14 cellular contexts compared by ENCODE assay signal in the genomic region with DNA sequence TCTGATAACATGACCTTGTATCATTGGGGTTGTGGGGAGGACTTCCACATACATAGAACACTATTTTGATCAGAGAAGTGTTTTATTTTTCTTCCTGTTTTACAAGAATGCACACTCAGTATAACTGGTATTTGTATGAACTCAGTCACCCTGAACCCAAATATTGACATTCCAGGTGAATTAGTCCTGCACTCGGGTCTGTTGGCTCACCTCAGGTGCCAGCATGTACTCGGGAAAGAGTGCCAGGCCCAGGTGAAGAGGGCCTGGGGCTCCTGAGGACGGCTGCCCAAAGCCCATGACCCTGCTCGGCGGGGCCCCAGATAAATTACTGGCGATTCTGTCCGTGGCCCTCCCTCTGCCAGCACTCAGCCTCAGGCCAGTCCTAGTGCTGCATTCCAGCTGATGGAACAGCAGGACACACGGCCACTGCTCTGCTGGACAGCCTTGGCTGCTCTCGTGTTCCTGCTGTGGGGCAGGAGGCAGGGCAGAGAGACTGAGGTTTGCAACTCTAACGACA.
DNase-seq lines count a peak whose midpoint lies in the region; ATAC-seq, FAIRE-seq and TF ChIP-seq lines count a peak whose summit lies in the region.
"Had no signal": no experiment of that assay in that cellular context is flagged by ENCODE, and none has a peak within 500 bp of the region (broad histone marks: within the 10 kb centered on the region; RNA-seq: fewer than 3 reads in every experiment).

No MANE protein-coding gene starts in this region.

- H3K27me3 ChIP-seq in RWPE2 (ENCODE audit: insufficient read depth, poor library complexity, severe bottlenecking) = no peaks in the 10 kb centered on the region
- H3K27me3 ChIP-seq: MG63 had no signal

- no peak overlapping the region for H3K4me3 ChIP-seq in RWPE2 (ENCODE audit: severe bottlenecking)
- H3K4me3 ChIP-seq: coronary artery, MG63 had no signal

- DNase-seq in ELF-1 (ENCODE audit: low read depth, low spot score) = peak; percentile 65
- DNase-seq in RWPE2 (ENCODE audit: low spot score) = no peak
- DNase-seq in renal cortical epithelial cell (ENCODE audit: low read depth) = peak; percentile 79
- no peak for DNase-seq in D721Med (ENCODE audit: insufficient read length, low spot score)
- DNase-seq: CD4-positive, alpha-beta memory T cell; MG63; NCI-H2227 treated with DMSO at 0.1 percent for 48 hours; stimulated activated CD4-positive, alpha-beta T cell treated with anti-CD3 and anti-CD28 coated beads, Interleukin-4, amount 100 ng/mL, for 1 hour; stimulated activated naive CD4-positive, alpha-beta T cell; T1000 had no signal

- FAIRE-seq in islet of Langerhans (lab: Jason Lieb, UNC) (peak; percentile 13), D721Med (lab: Jason Lieb, UNC) (no peak)

- peak; percentile 85 for ATAC-seq in RWPE2 (ENCODE audit: low read depth)
- ATAC-seq in activated CD4-positive, CD25-positive, alpha-beta regulatory T cell treated with anti-CD3 and anti-CD28 coated beads, Interleukin-2, amount 50 U/mL, for 24 hours = no peak
- ATAC-seq in GM21825 (IDR thresholded peaks at IDR 0.05; ENCODE audit: unreplicated experiment) = no peak

- no peaks in the 10 kb centered on the region for H3K36me3 ChIP-seq in RWPE2 (ENCODE audit: low read depth)
- H3K36me3 ChIP-seq: MG63 had no signal

- TF ChIP-seq CTCF in RWPE2 (IDR thresholded peaks at IDR 0.05; ENCODE audit: poor library complexity, severe bottlenecking) (no peak), D721Med (IDR thresholded peaks at IDR 0.05; ENCODE audit: insufficient read depth, missing control alignments) (no peak)

- H3K27ac ChIP-seq in RWPE2 (ENCODE audit: poor library complexity, severe bottlenecking) = peak overlapping the region; percentile 90
- H3K27ac ChIP-seq: coronary artery had no signal

- peaks cover 40% of the 10 kb centered on the region for H3K4me1 ChIP-seq in RWPE2 (ENCODE audit: insufficient read depth, poor library complexity, severe bottlenecking)

- H3K9me3 ChIP-seq in RWPE2 (ENCODE audit: severe bottlenecking) = peaks cover 2% of the 10 kb centered on the region

Comparison
In these comparisons a context has a peak if more than half of its experiments do, and no peak if none do; other contexts are left out.
1. DNase-seq: peak in ELF-1 (single experiment) and renal cortical epithelial cell (single experiment); none in RWPE2 (single experiment) and D721Med (single experiment).